Comparison of ENCODE assay signal across 28 cellular contexts in genomic region chr10:126251778-126252407, GRCh38.
"Had no signal": no experiment of that assay in that cellular context is flagged by ENCODE, and none has a peak within 500 bp of the region (broad histone marks: within the 10 kb centered on the region; RNA-seq: fewer than 3 reads in every experiment).

No MANE protein-coding gene starts in this region.

- H3K27me3 ChIP-seq: body of pancreas, dorsolateral prefrontal cortex, gastroesophageal sphincter, neural progenitor cell, stomach, thyroid gland, upper lobe of left lung, vagina had no signal

- H3K4me1 Mint-ChIP-seq: immature natural killer cell, natural killer cell, neural progenitor cell had no signal

- H3K4me3 ChIP-seq: body of pancreas, coronary artery, dorsolateral prefrontal cortex, gastroesophageal sphincter, neural progenitor cell, stomach, thyroid gland, upper lobe of left lung, vagina had no signal

- H3K4me3 Mint-ChIP-seq: activated naive CD8-positive, alpha-beta T cell; activated T-cell treated with anti-CD3 and anti-CD28 coated beads, Interleukin-2, amount 50 U/mL, for 72 hours; memory B cell; natural killer cell had no signal

- H3K4me1 ChIP-seq: body of pancreas, gastroesophageal sphincter, neural progenitor cell had no signal

- H3K9ac ChIP-seq: neural progenitor cell had no signal

- H3K36me3 ChIP-seq: gastroesophageal sphincter, neural progenitor cell, stomach, thyroid gland, upper lobe of left lung, vagina had no signal

- DNase-seq: activated CD4-positive, alpha-beta T cell treated with anti-CD3 and anti-CD28 coated beads for 4 hours; activated CD4-positive, alpha-beta T cell treated with anti-CD3 and anti-CD28 coated beads, Interleukin-2, amount 50 U/mL, for 4 hours; activated naive CD4-positive, alpha-beta T cell; activated T-cell treated with anti-CD3 and anti-CD28 coated beads for 4 hours; activated T-cell treated with anti-CD3 and anti-CD28 coated beads, Interleukin-2, amount 50 U/mL, for 72 hours; anterior cingulate cortex; body of pancreas; dorsolateral prefrontal cortex; effector memory CD4-positive, alpha-beta T cell; hypothalamus; immature natural killer cell; kidney; left colon; natural killer cell; occipital lobe; posterior cingulate gyrus; right cardiac atrium; stimulated activated CD4-positive, alpha-beta T cell treated with anti-CD3 and anti-CD28 coated beads, Interleukin-12 subunit alpha, Interleukin-12 subunit beta, amount 100 ng/mL, for 4 hours; stimulated activated CD4-positive, alpha-beta T cell treated with anti-CD3 and anti-CD28 coated beads, Interleukin-4, amount 100 ng/mL, for 1 hour; stomach; thyroid gland; upper lobe of left lung had no signal

- H3K27ac ChIP-seq: body of pancreas, coronary artery, dorsolateral prefrontal cortex, gastroesophageal sphincter, neural progenitor cell, stomach, thyroid gland, upper lobe of left lung, vagina had no signal

- H3K9me3 Mint-ChIP-seq: immature natural killer cell had no signal

- H3K27me3 Mint-ChIP-seq: activated naive CD8-positive, alpha-beta T cell had no signal

- H2AFZ ChIP-seq: neural progenitor cell had no signal

- H3K9me3 ChIP-seq: body of pancreas, gastroesophageal sphincter, stomach, thyroid gland, upper lobe of left lung, vagina had no signal

- FAIRE-seq: kidney had no signal

- H3K27ac Mint-ChIP-seq: activated naive CD8-positive, alpha-beta T cell; activated T-cell treated with anti-CD3 and anti-CD28 coated beads, Interleukin-2, amount 50 U/mL, for 72 hours; immature natural killer cell; memory B cell; natural killer cell; neural progenitor cell had no signal

- H3K36me3 Mint-ChIP-seq: activated naive CD8-positive, alpha-beta T cell; immature natural killer cell; natural killer cell; neural progenitor cell had no signal

- H3K4me2 ChIP-seq: neural progenitor cell had no signal
